8 cellular contexts compared by ENCODE assay signal in the genomic region with DNA sequence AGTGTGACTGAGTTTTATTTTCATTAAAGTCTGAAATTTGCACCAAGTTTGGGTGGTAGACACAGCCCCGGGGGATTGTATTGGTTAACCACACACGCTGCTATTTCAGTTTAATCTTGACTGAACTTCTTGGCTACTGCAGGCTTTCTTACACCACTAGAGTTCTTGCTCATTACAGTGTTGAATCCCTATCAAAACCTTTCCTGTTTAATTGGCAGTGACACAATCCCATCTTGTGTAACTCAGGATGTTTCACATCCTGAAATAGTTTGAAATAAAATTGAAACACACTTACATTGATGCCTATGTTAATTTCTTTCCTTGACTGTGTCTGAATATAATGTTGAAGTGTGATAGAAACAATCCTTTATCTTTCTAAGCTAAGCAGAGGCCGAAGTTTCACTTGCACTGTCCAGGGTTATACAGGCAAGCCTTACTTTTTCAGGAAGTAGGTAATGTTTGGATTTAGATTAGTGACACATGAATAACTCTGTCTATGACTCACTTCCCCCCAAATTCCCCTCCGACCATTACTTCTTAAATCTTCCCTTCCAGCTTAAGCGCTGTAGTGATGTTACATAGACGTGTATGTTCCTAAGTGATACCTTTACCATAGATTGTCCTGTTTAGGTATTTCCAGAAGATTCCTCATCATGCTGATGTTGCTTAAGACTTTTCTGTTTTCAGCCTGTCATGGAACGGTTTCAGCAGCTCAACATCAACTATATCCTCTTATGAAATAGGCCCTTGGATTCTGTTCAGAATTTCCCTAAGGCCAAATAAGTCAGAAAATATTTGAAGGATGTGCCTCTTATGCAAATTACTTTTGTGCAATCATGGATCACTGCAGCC. TPM values are rescaled to one million over a fixed set of nuclear protein-coding genes. Genes with fewer than 3 reads are reported as not detected.
DNase-seq lines count a peak whose midpoint lies in the region; ATAC-seq and TF ChIP-seq lines count a peak whose summit lies in the region.

No MANE protein-coding gene starts in this region.

- H3K36me3 ChIP-seq in neuronal stem cell (replicated peaks in 1 of 2; ENCODE audit: control insufficient read depth in 2 of 2, insufficient read depth in 2 of 2, low read length in 2 of 2) (peaks cover 0 to 10% of the 10 kb centered on the region in 2 donors), endodermal cell (ENCODE audit: control insufficient read depth, insufficient read depth, low read length) (peaks cover 7% of the 10 kb centered on the region)

- no peak overlapping the region for H4K91ac ChIP-seq in neuronal stem cell (ENCODE audit: low read depth, low read length, poor library complexity)

- H3K4me1 ChIP-seq in neuronal stem cell (ENCODE audit: control insufficient read depth in 2 of 2, insufficient read depth in 1 of 2, low read depth in 1 of 2, low read length in 2 of 2) (no peaks in the 10 kb centered on the region), endodermal cell (ENCODE audit: control insufficient read depth, insufficient read depth, low read length) (no peaks in the 10 kb centered on the region)

- H3K9ac ChIP-seq in neuronal stem cell (ENCODE audit: low read depth, low read length, poor library complexity) (no peak overlapping the region), endodermal cell (ENCODE audit: extremely low read depth, low read length, poor library complexity, severe bottlenecking) (no peak overlapping the region)

- ATAC-seq in GM21825 (IDR thresholded peaks at IDR 0.05; ENCODE audit: unreplicated experiment) = peak; percentile 61

- no peak overlapping the region for H2AK5ac ChIP-seq in neuronal stem cell (ENCODE audit: low read depth, low read length)

- no peak overlapping the region for H4K8ac ChIP-seq in neuronal stem cell (ENCODE audit: low read depth, low read length)

- H3K18ac ChIP-seq in neuronal stem cell (ENCODE audit: low read length) = no peak overlapping the region

- H3K23ac ChIP-seq in neuronal stem cell (ENCODE audit: low read depth, low read length, poor library complexity) = no peak overlapping the region

- no peaks in the 10 kb centered on the region for H3K9me3 Mint-ChIP-seq in type B pancreatic cell
- no peaks in the 10 kb centered on the region for H3K9me3 Mint-ChIP-seq in endodermal cell

- no peak overlapping the region for H2BK120ac ChIP-seq in neuronal stem cell (ENCODE audit: low read depth, low read length)

- H3K9me3 ChIP-seq in neuronal stem cell (replicated peaks in 1 of 2; ENCODE audit: control insufficient read depth in 2 of 2, insufficient read depth in 1 of 2, low read depth in 1 of 2, low read length in 2 of 2) (no peaks in the 10 kb centered on the region), endodermal cell (ENCODE audit: control insufficient read depth, low read length) (no peaks in the 10 kb centered on the region)

- H2BK5ac ChIP-seq in neuronal stem cell (ENCODE audit: low read length) = no peak overlapping the region

- H2BK15ac ChIP-seq in neuronal stem cell (ENCODE audit: low read length) = no peak overlapping the region

- H3K14ac ChIP-seq in neuronal stem cell (ENCODE audit: low read length) = no peak overlapping the region

- WGBS in neuronal stem cell (ENCODE audit: extremely low coverage in 2 of 2, insufficient read length in 2 of 2, insufficient replicate concordance in 1 of 2), 2 donors = no CpG with 5 or more reads among the region's 7 CpGs
- 91 to 98% methylated on average over 4 to 7 of the region's 7 CpGs for WGBS in endodermal cell (ENCODE audit: insufficient coverage in 1 of 2, insufficient read length in 1 of 2), 2 experiments

- H3K27ac ChIP-seq in neuronal stem cell (replicated peaks; ENCODE audit: low read length) (no peak overlapping the region), endodermal cell (ENCODE audit: low read depth, low read length) (no peak overlapping the region)

- no peaks in the 10 kb centered on the region for H3K79me1 ChIP-seq in neuronal stem cell (ENCODE audit: low read depth, low read length)

- H3K27me3 Mint-ChIP-seq in type B pancreatic cell (no peaks in the 10 kb centered on the region), endodermal cell (ENCODE audit: insufficient read depth) (no peaks in the 10 kb centered on the region)

- H3K4me3 ChIP-seq in GM08714 (ENCODE audit: low read length) (peak overlapping the region; percentile 39; the same call in 1 of the 2 replicates), neuronal stem cell (ENCODE audit: low read length in 2 of 2) (no peak overlapping the region), endodermal cell (ENCODE audit: low read length) (no peak overlapping the region)

- DNase-seq in LHCN-M2 (ENCODE audit: low read depth) (peak; percentile 84), amniotic stem cell (lab: John Stamatoyannopoulos, UW) (peak; percentile 73), kidney glomerular epithelial cell (lab: John Stamatoyannopoulos, UW) (peak; percentile 90), type B pancreatic cell (ENCODE audit: extremely low spot score, unreplicated experiment) (no peak), neuronal stem cell (ENCODE audit: low spot score) (no peak), endodermal cell (no peak)

- H3K27ac Mint-ChIP-seq in type B pancreatic cell (peak overlapping the region; percentile 14), endodermal cell (no peak overlapping the region)

- peaks cover 8% of the 10 kb centered on the region for H3K36me3 Mint-ChIP-seq in type B pancreatic cell
- peaks cover 11% of the 10 kb centered on the region for H3K36me3 Mint-ChIP-seq in endodermal cell (ENCODE audit: low read depth)

- H2AFZ ChIP-seq in neuronal stem cell (ENCODE audit: low read length) = no peak overlapping the region

- H2BK12ac ChIP-seq in neuronal stem cell (ENCODE audit: low read length) = no peak overlapping the region

- no peaks in the 10 kb centered on the region for H3K27me3 ChIP-seq in neuronal stem cell (ENCODE audit: control insufficient read depth in 3 of 3, insufficient read depth in 3 of 3, low read depth in 1 of 3, low read length in 3 of 3)
- H3K27me3 ChIP-seq in endodermal cell (ENCODE audit: control insufficient read depth, insufficient read depth, low read length, poor library complexity, severe bottlenecking) = no peaks in the 10 kb centered on the region

- H3K4me2 ChIP-seq in neuronal stem cell (ENCODE audit: insufficient read depth, low read length, poor library complexity, severe bottlenecking) = no peak overlapping the region

- no peak overlapping the region for H3K4ac ChIP-seq in neuronal stem cell (ENCODE audit: low read length)

- no peak for TF ChIP-seq CTCF in type B pancreatic cell (conservative IDR thresholded peaks at IDR 0.05)
- TF ChIP-seq CTCF in endodermal cell (conservative IDR thresholded peaks at IDR 0.05) = no peak

- peaks cover 20% of the 10 kb centered on the region for H3K4me1 Mint-ChIP-seq in type B pancreatic cell (ENCODE audit: unreplicated experiment)
- H3K4me1 Mint-ChIP-seq in endodermal cell = no peaks in the 10 kb centered on the region

- H3K4me3 Mint-ChIP-seq in type B pancreatic cell = no peak overlapping the region
- no peak overlapping the region for H3K4me3 Mint-ChIP-seq in endodermal cell

RNA-seq across cellular contexts. Expression of a gene that starts 16.8 kb away (rescaled TPM):
- total RNA-seq in LHCN-M2 (2014; rRNA removed) = 48.1 and 50.5 TPM in 2 replicates
- 26.6 TPM for polyA plus RNA-seq in LHCN-M2 (2012)
- 30.9 and 32.4 TPM in 2 replicates for total RNA-seq in type B pancreatic cell (ENCODE audit: low replicate concordance)
- polyA plus RNA-seq in neuronal stem cell (2013, experiment 1 of 2) = 10.9 TPM
- polyA plus RNA-seq in neuronal stem cell (2013, experiment 2 of 2) = 9.7 TPM
- 10 to 100 TPM; 33.9 to 38.4 TPM for total RNA-seq in endodermal cell
- 21.8 TPM for polyA plus RNA-seq in endodermal cell (2013, experiment 1 of 2)
- polyA plus RNA-seq in endodermal cell (2013, experiment 2 of 2) = 19.6 TPM

Comparison
In these comparisons a context has a peak if more than half of its experiments do, and no peak if none do; other contexts are left out.
1. DNase-seq: peak in LHCN-M2 (single experiment), amniotic stem cell (single experiment) and kidney glomerular epithelial cell (single experiment); none in type B pancreatic cell (single experiment), neuronal stem cell (single experiment) and endodermal cell (single experiment).